Comparison of ENCODE assay signal across 8 cellular contexts in genomic region chr17:8119575-8120519, GRCh38. TPM values are rescaled to one million over a fixed set of nuclear protein-coding genes. Genes with fewer than 3 reads are reported as not detected.
A peak's percentile ranks its signal among the peaks of the same experiment; 100 is the strongest.
DNase-seq lines count a peak whose midpoint lies in the region; ATAC-seq and TF ChIP-seq lines count a peak whose summit lies in the region.

No MANE protein-coding gene starts in this region.

- H3K79me2 ChIP-seq in GM23248 (ENCODE audit: insufficient read depth): no peaks in the 10 kb centered on the region
- no peaks in the 10 kb centered on the region for H3K79me2 ChIP-seq in SU-DHL-6 (ENCODE audit: insufficient read depth, low read length)

- H3K9me3 ChIP-seq in GM23248 (ENCODE audit: low read depth) (no peaks in the 10 kb centered on the region), SU-DHL-6 (ENCODE audit: insufficient read depth, low read length) (no peaks in the 10 kb centered on the region), adipocyte (ENCODE audit: control insufficient read depth, low read length) (no peaks in the 10 kb centered on the region), heart right ventricle (no peaks in the 10 kb centered on the region), prostate gland (no peaks in the 10 kb centered on the region)

- H3K4me2 ChIP-seq in GM23248 (ENCODE audit: unreplicated experiment) (peak overlapping the region; percentile 98), SU-DHL-6 (ENCODE audit: low read depth, low read length, poor library complexity, severe bottlenecking) (peak overlapping the region; percentile 98)

- peak overlapping the region; percentile 51; the same call in 1 of the 2 replicates for H2AFZ ChIP-seq in GM23248
- no peak overlapping the region for H2AFZ ChIP-seq in SU-DHL-6 (ENCODE audit: low read depth, low read length, severe bottlenecking)

- ATAC-seq in heart right ventricle: peak; percentile 43 to 85 (median 76)

- no peak for TF ChIP-seq POLR2A in prostate gland (IDR thresholded peaks at IDR 0.05)

- H3K4me1 ChIP-seq in GM23248 (ENCODE audit: insufficient read depth): peaks cover 21% of the 10 kb centered on the region
- H3K4me1 ChIP-seq in adipocyte (ENCODE audit: control insufficient read depth, insufficient read depth, low read length): peaks cover 37% of the 10 kb centered on the region
- peaks cover 25 to 77% (median 63%) of the 10 kb centered on the region in 9 donors for H3K4me1 ChIP-seq in heart right ventricle
- H3K4me1 ChIP-seq in prostate gland (replicated peaks): peaks cover 10% of the 10 kb centered on the region

- peaks cover 5% of the 10 kb centered on the region; the same call in 1 of the 2 replicates for H3K27me3 ChIP-seq in GM23248 (replicated peaks; ENCODE audit: insufficient read depth)
- no peaks in the 10 kb centered on the region for H3K27me3 ChIP-seq in SU-DHL-6 (ENCODE audit: low read length)
- peaks cover 26% of the 10 kb centered on the region for H3K27me3 ChIP-seq in adipocyte (replicated peaks; ENCODE audit: control insufficient read depth, insufficient read depth, low read length)
- H3K27me3 ChIP-seq in heart right ventricle: peaks cover 0 to 79% (median 38%) of the 10 kb centered on the region in 7 donors
- H3K27me3 ChIP-seq in prostate gland (replicated peaks; ENCODE audit: insufficient read depth): no peaks in the 10 kb centered on the region

- H3F3A ChIP-seq in GM23248 (ENCODE audit: insufficient read depth): peaks cover 18% of the 10 kb centered on the region
- H3F3A ChIP-seq in SU-DHL-6 (ENCODE audit: insufficient read depth): peaks cover 24% of the 10 kb centered on the region

- peak overlapping the region; percentile 58 for H3K27ac ChIP-seq in GM23248
- peak overlapping the region; percentile 39 for H3K27ac ChIP-seq in SU-DHL-6 (ENCODE audit: low read depth, low read length)
- peak overlapping the region; percentile 33 to 85 (median 67) for H3K27ac ChIP-seq in heart right ventricle
- peak overlapping the region; percentile 78 to 82 for H3K27ac ChIP-seq in prostate gland

- in situ Hi-C loops in GM23248 (cut with MboI): no loop called here

- intact Hi-C loops in heart right ventricle (cut with DNase I): loop anchor here (1.0 to 10.0 kb wide), 16 partner anchors 25 to 177 kb away; partner anchors contain the start of genes VAMP2 (in 2 of the 10) and SLC25A35 (in 1 of the 10)
- intact Hi-C loops in prostate gland (cut with DNase I): loop anchor here (2.0 to 5.0 kb wide), 2 partner anchors 67 to 101 kb away; no protein-coding TSS in a partner anchor

- TF ChIP-seq CTCF in SU-DHL-6 (IDR thresholded peaks at IDR 0.05; ENCODE audit: insufficient read depth, low read length, poor library complexity, severe bottlenecking): no peak
- no peak for TF ChIP-seq CTCF in heart right ventricle (IDR thresholded peaks at IDR 0.05)
- TF ChIP-seq CTCF in prostate gland (IDR thresholded peaks at IDR 0.05): no peak

- 1 to 2% methylated on average over 28 of the region's 28 CpGs for WGBS in GM23248 (ENCODE audit: low coverage in 1 of 2, low lambda C conversion rate in 2 of 2, missing lambda C conversion rate in 2 of 2), 2 experiments
- 0 to 1% methylated on average over 28 of the region's 28 CpGs for WGBS in heart right ventricle, 2 donors
- 1% methylated on average over 28 of the region's 28 CpGs for WGBS in prostate gland

- peak overlapping the region; percentile 75 for H3K4me3 ChIP-seq in GM23248
- peak overlapping the region; percentile 59 for H3K4me3 ChIP-seq in SU-DHL-6 (ENCODE audit: insufficient read depth, low read length, poor library complexity, severe bottlenecking)
- peak overlapping the region; percentile 84 for H3K4me3 ChIP-seq in adipocyte (ENCODE audit: low read length)
- peak overlapping the region; percentile 36 to 91 (median 64) for H3K4me3 ChIP-seq in heart right ventricle
- peak overlapping the region; percentile 34 to 44 for H3K4me3 ChIP-seq in prostate gland

- peak; percentile 90 for DNase-seq in COLO829 (ENCODE audit: low spot score)
- peak; percentile 88 for DNase-seq in GM23248
- DNase-seq in NCI-H1092 treated with DMSO at 0.1 percent for 48 hours (lab: John Stamatoyannopoulos, UW): peak; percentile 84
- DNase-seq in adipocyte (ENCODE audit: low read depth): peak; percentile 96
- DNase-seq in heart right ventricle: peak; percentile 75 to 80
- DNase-seq in prostate gland (ENCODE audit: low spot score): peak; percentile 72
- DNase-seq in ureter (ENCODE audit: low spot score): peak; percentile 90

- H3K36me3 ChIP-seq in GM23248 (ENCODE audit: low read depth) (no peaks in the 10 kb centered on the region), SU-DHL-6 (ENCODE audit: low read length) (no peaks in the 10 kb centered on the region), adipocyte (ENCODE audit: control insufficient read depth, insufficient read depth, low read length, severe bottlenecking) (no peaks in the 10 kb centered on the region), heart right ventricle (no peaks in the 10 kb centered on the region), prostate gland (no peaks in the 10 kb centered on the region)

- H3K9me2 ChIP-seq in GM23248 (ENCODE audit: insufficient read depth) (no peaks in the 10 kb centered on the region), SU-DHL-6 (replicated peaks; ENCODE audit: insufficient read depth, low read length) (no peaks in the 10 kb centered on the region)

- H4K20me1 ChIP-seq in GM23248 (ENCODE audit: insufficient read depth) (no peaks in the 10 kb centered on the region), SU-DHL-6 (ENCODE audit: low read depth, low read length) (no peaks in the 10 kb centered on the region)

- H3K9ac ChIP-seq in GM23248 (peak overlapping the region; percentile 64), SU-DHL-6 (ENCODE audit: low read length) (peak overlapping the region; percentile 57), adipocyte (ENCODE audit: low read length) (peak overlapping the region; percentile 71)

RNA-seq across cellular contexts. Expression of gene ALOXE3, which starts 1.5 kb away (rescaled TPM):
- under 0.01 TPM in 1 of 2 replicates, not detected in the other for total RNA-seq in GM23248 (2014; rRNA removed; shearing (Covaris generic))
- polyA plus RNA-seq in GM23248 (2016; fragmentation: Nextera tagmentation; extraction: Ambion mirVana) (0.11 and 0.19 TPM in 2 replicates), heart right ventricle (under 1 TPM in 1 of 2 donors, not detected in 1; 0.09 TPM)
- total RNA-seq in heart right ventricle (not detected), prostate gland (1 to 10 TPM in 1 of 2 donors, not detected in 1; 2.4 TPM), ureter (0.44 TPM)

RNA-seq across cellular contexts. Expression of gene HES7, which starts 4.1 kb away (rescaled TPM):
- total RNA-seq in GM23248 (2014; rRNA removed; shearing (Covaris generic)): not detected in 2 replicates
- polyA plus RNA-seq in GM23248 (2016; fragmentation: Nextera tagmentation; extraction: Ambion mirVana) (not detected in 2 replicates), heart right ventricle (1 to 10 TPM in 1 of 2 donors, under 1 TPM in 1; 0.91 to 1.5 TPM)
- total RNA-seq in heart right ventricle (under 1 TPM in 5 of 10 donors, not detected in 5; 0.17 to 0.52 (median 0.38) TPM), prostate gland (under 1 TPM in 1 of 2 donors, not detected in 1; 0.34 TPM), ureter (not detected)

RNA-seq across cellular contexts. Expression of gene ALOX12B, which starts 32.3 kb away (rescaled TPM):
- total RNA-seq in GM23248 (2014; rRNA removed; shearing (Covaris generic)): not detected in 2 replicates
- not detected in 2 replicates for polyA plus RNA-seq in GM23248 (2016; fragmentation: Nextera tagmentation; extraction: Ambion mirVana)
- total RNA-seq in heart right ventricle: not detected
- polyA plus RNA-seq in heart right ventricle: not detected
- total RNA-seq in prostate gland: under 1 TPM; 0.18 to 0.40 TPM
- 0.62 TPM for total RNA-seq in ureter

RNA-seq across cellular contexts. Expression of gene PER1, which starts 32.4 kb away (rescaled TPM):
- total RNA-seq in GM23248 (2014; rRNA removed; shearing (Covaris generic)): 4.4 and 5.1 TPM in 2 replicates
- polyA plus RNA-seq in GM23248 (2016; fragmentation: Nextera tagmentation; extraction: Ambion mirVana) (5.3 and 5.9 TPM in 2 replicates), heart right ventricle (100 to 1,000 TPM; 112 to 135 TPM)
- total RNA-seq in heart right ventricle (100 to 1,000 TPM in 6 of 10 donors, 10 to 100 TPM in 4; 37.4 to 154 (median 112) TPM), prostate gland (100 to 1,000 TPM; 119 to 142 TPM), ureter (152 TPM)

RNA-seq across cellular contexts. Expression of gene VAMP2, which starts 42.9 kb away (rescaled TPM):
- 6.2 and 6.5 TPM in 2 replicates for total RNA-seq in GM23248 (2014; rRNA removed; shearing (Covaris generic))
- polyA plus RNA-seq in GM23248 (2016; fragmentation: Nextera tagmentation; extraction: Ambion mirVana) (25.5 and 27.1 TPM in 2 replicates), heart right ventricle (10 to 100 TPM; 49.0 to 54.3 TPM)
- total RNA-seq in heart right ventricle (10 to 100 TPM; 46.8 to 67.8 (median 62.7) TPM), prostate gland (10 to 100 TPM; 34.2 to 65.2 TPM), ureter (87.9 TPM)

Comparison
In these comparisons a context has a peak if more than half of its experiments do, and no peak if none do; other contexts are left out.
1. Peak in every context shown above with its lines: DNase-seq, ATAC-seq, H3K4me3 ChIP-seq and H3K27ac ChIP-seq.